ENCODE assay signal across 13 cellular contexts in genomic region chr16:15494231-15494630, GRCh38. TPM values are rescaled to one million over a fixed set of nuclear protein-coding genes. Genes with fewer than 3 reads are reported as not detected.
A peak's percentile ranks its signal among the peaks of the same experiment; 100 is the strongest.
DNase-seq lines count a peak whose midpoint lies in the region; ATAC-seq and TF ChIP-seq lines count a peak whose summit lies in the region.
"Had no signal": no experiment of that assay in that cellular context is flagged by ENCODE, and none has a peak within 500 bp of the region (broad histone marks: within the 10 kb centered on the region; RNA-seq: fewer than 3 reads in every experiment).

No MANE protein-coding gene starts in this region.

- no peak for TF ChIP-seq POLR2A in esophagus squamous epithelium (IDR thresholded peaks at IDR 0.05)

- H3K4me3 ChIP-seq in esophagus squamous epithelium (no peak overlapping the region), smooth muscle cell (no peak overlapping the region)
- H3K4me3 ChIP-seq: cardiac muscle cell, neural progenitor cell had no signal

- no peaks in the 10 kb centered on the region for H3K36me3 Mint-ChIP-seq in activated CD4-positive, alpha-beta T cell treated with anti-CD3 and anti-CD28 coated beads for 36 hours (ENCODE audit: low read depth)
- H3K36me3 Mint-ChIP-seq in activated CD4-positive, alpha-beta T cell treated with anti-CD3 and anti-CD28 coated beads, Interleukin-2, amount 10 ng/mL, durations not matched to agents 7 days and 5 days (ENCODE audit: low read depth), result no peaks in the 10 kb centered on the region

- no peaks in the 10 kb centered on the region for H3K79me2 ChIP-seq in smooth muscle cell (ENCODE audit: low read depth)

- DNase-seq in activated CD4-positive, alpha-beta T cell treated with anti-CD3 and anti-CD28 coated beads for 36 hours, result no peak
- no peak for DNase-seq in activated CD4-positive, alpha-beta T cell treated with anti-CD3 and anti-CD28 coated beads, Interleukin-2, amount 10 ng/mL, durations not matched to agents 7 days and 5 days
- DNase-seq in NCI-H2227 treated with DMSO at 0.1 percent for 48 hours (lab: John Stamatoyannopoulos, UW) (peak; percentile 50), esophagus squamous epithelium (lab: John Stamatoyannopoulos, UW) (no peak), smooth muscle cell (lab: John Stamatoyannopoulos, UW; ENCODE audit: unreplicated experiment) (no peak), NCI-H226 (no peak)
- DNase-seq: DND-41, substantia nigra had no signal

- no peaks in the 10 kb centered on the region for H3K9me3 Mint-ChIP-seq in activated CD4-positive, alpha-beta T cell treated with anti-CD3 and anti-CD28 coated beads for 36 hours (ENCODE audit: low read depth)
- H3K9me3 Mint-ChIP-seq in activated CD4-positive, alpha-beta T cell treated with anti-CD3 and anti-CD28 coated beads, Interleukin-2, amount 10 ng/mL, durations not matched to agents 7 days and 5 days, result no peaks in the 10 kb centered on the region

- H3K4me1 ChIP-seq in esophagus squamous epithelium (peaks cover 3 to 48% (median 17%) of the 10 kb centered on the region in 3 donors), smooth muscle cell (ENCODE audit: low read depth) (no peaks in the 10 kb centered on the region)

- H3K27ac Mint-ChIP-seq in activated CD4-positive, alpha-beta T cell treated with anti-CD3 and anti-CD28 coated beads for 36 hours, result peak overlapping the region; percentile 63
- H3K27ac Mint-ChIP-seq in activated CD4-positive, alpha-beta T cell treated with anti-CD3 and anti-CD28 coated beads, Interleukin-2, amount 10 ng/mL, durations not matched to agents 7 days and 5 days, result no peak overlapping the region
- H3K27ac Mint-ChIP-seq: neural progenitor cell; T-helper 2 cell treated with Interferon-gamma antibody and Interleukin-4, amounts not matched to agents 5 μg/mL and 100 μg/mL, for 36 hours had no signal

- H3K4me1 Mint-ChIP-seq in activated CD4-positive, alpha-beta T cell treated with anti-CD3 and anti-CD28 coated beads for 36 hours, result peaks cover 32% of the 10 kb centered on the region
- H3K4me1 Mint-ChIP-seq in activated CD4-positive, alpha-beta T cell treated with anti-CD3 and anti-CD28 coated beads, Interleukin-2, amount 10 ng/mL, durations not matched to agents 7 days and 5 days, result no peaks in the 10 kb centered on the region

- H3K36me3 ChIP-seq in esophagus squamous epithelium, result no peaks in the 10 kb centered on the region
- H3K36me3 ChIP-seq in smooth muscle cell (ENCODE audit: low read depth), result no peaks in the 10 kb centered on the region
- H3K36me3 ChIP-seq: cardiac muscle cell, neural progenitor cell had no signal

- peak overlapping the region; percentile 11 for H3K9ac ChIP-seq in smooth muscle cell (ENCODE audit: low read depth)
- H3K9ac ChIP-seq: neural progenitor cell had no signal

- TF ChIP-seq CTCF in esophagus squamous epithelium (IDR thresholded peaks at IDR 0.05), result no peak
- no peak for TF ChIP-seq CTCF in smooth muscle cell (IDR thresholded peaks at IDR 0.05; ENCODE audit: borderline replicate concordance, insufficient read depth, poor library complexity, severe bottlenecking)

- CTCF ChIA-PET in activated CD4-positive, alpha-beta T cell treated with anti-CD3 and anti-CD28 coated beads for 36 hours (lab: Charles Lee), result no interaction called here
- CTCF ChIA-PET in activated CD4-positive, alpha-beta T cell treated with anti-CD3 and anti-CD28 coated beads, Interleukin-2, amount 10 ng/mL, durations not matched to agents 7 days and 5 days (lab: Charles Lee), result no interaction called here

- peaks cover 1% of the 10 kb centered on the region for H3F3A ChIP-seq in smooth muscle cell (ENCODE audit: low read depth)

- peak; percentile 60 for ATAC-seq in activated CD4-positive, alpha-beta T cell treated with anti-CD3 and anti-CD28 coated beads for 36 hours
- no peak for ATAC-seq in HG02588 (IDR thresholded peaks at IDR 0.05; ENCODE audit: unreplicated experiment)
- no peak for ATAC-seq in GM18511 (IDR thresholded peaks at IDR 0.05; ENCODE audit: unreplicated experiment)

- H3K4me3 Mint-ChIP-seq in activated CD4-positive, alpha-beta T cell treated with anti-CD3 and anti-CD28 coated beads for 36 hours, result no peak overlapping the region
- no peak overlapping the region for H3K4me3 Mint-ChIP-seq in activated CD4-positive, alpha-beta T cell treated with anti-CD3 and anti-CD28 coated beads, Interleukin-2, amount 10 ng/mL, durations not matched to agents 7 days and 5 days
- H3K4me3 Mint-ChIP-seq: neural progenitor cell; T-helper 2 cell treated with Interferon-gamma antibody and Interleukin-4, amounts not matched to agents 5 μg/mL and 100 μg/mL, for 36 hours had no signal

- peak overlapping the region; percentile 12 for H3K4me2 ChIP-seq in smooth muscle cell
- H3K4me2 ChIP-seq: neural progenitor cell had no signal

- no peaks in the 10 kb centered on the region for H4K20me1 ChIP-seq in smooth muscle cell (ENCODE audit: low read depth)

- no peaks in the 10 kb centered on the region for H3K9me3 ChIP-seq in esophagus squamous epithelium
- no peaks in the 10 kb centered on the region for H3K9me3 ChIP-seq in smooth muscle cell (replicated peaks; ENCODE audit: low read depth)

- no peaks in the 10 kb centered on the region for H3K27me3 Mint-ChIP-seq in activated CD4-positive, alpha-beta T cell treated with anti-CD3 and anti-CD28 coated beads for 36 hours
- H3K27me3 Mint-ChIP-seq in activated CD4-positive, alpha-beta T cell treated with anti-CD3 and anti-CD28 coated beads, Interleukin-2, amount 10 ng/mL, durations not matched to agents 7 days and 5 days, result no peaks in the 10 kb centered on the region

- no peaks in the 10 kb centered on the region for H3K27me3 ChIP-seq in esophagus squamous epithelium
- H3K27me3 ChIP-seq in smooth muscle cell (ENCODE audit: low read depth), result no peaks in the 10 kb centered on the region
- H3K27me3 ChIP-seq: cardiac muscle cell, neural progenitor cell had no signal

- intact Hi-C loops in activated CD4-positive, alpha-beta T cell treated with anti-CD3 and anti-CD28 coated beads for 36 hours (cut with DNase I, micrococcal nuclease), result no loop called here
- intact Hi-C loops in esophagus squamous epithelium (cut with DNase I), result loop anchor here (10.0 kb wide), 1 partner anchor 69 kb away; no protein-coding TSS in a partner anchor

- POLR2A ChIA-PET in activated CD4-positive, alpha-beta T cell treated with anti-CD3 and anti-CD28 coated beads for 36 hours (lab: Charles Lee), result no interaction called here
- POLR2A ChIA-PET in activated CD4-positive, alpha-beta T cell treated with anti-CD3 and anti-CD28 coated beads, Interleukin-2, amount 10 ng/mL, durations not matched to agents 7 days and 5 days (lab: Charles Lee), result no interaction called here

- 58% methylated on average over 4 of the region's 4 CpGs for WGBS in esophagus squamous epithelium, 2 donors
- WGBS in smooth muscle cell (ENCODE audit: low lambda C conversion rate), result 43% methylated on average over 4 of the region's 4 CpGs

- H2AFZ ChIP-seq in smooth muscle cell (ENCODE audit: low read depth), result no peak overlapping the region
- H2AFZ ChIP-seq: neural progenitor cell had no signal

- H3K27ac ChIP-seq in esophagus squamous epithelium, result peak overlapping the region in 3 of 4 donors; percentile 54 to 66 (median 64)
- peak overlapping the region; percentile 60 for H3K27ac ChIP-seq in smooth muscle cell (ENCODE audit: low read depth)
- H3K27ac ChIP-seq: cardiac muscle cell, neural progenitor cell had no signal

RNA-seq across cellular contexts. Expression of gene BMERB1, which starts 59.8 kb away (rescaled TPM):
- total RNA-seq in activated CD4-positive, alpha-beta T cell treated with anti-CD3 and anti-CD28 coated beads for 36 hours, result 10 to 100 TPM; 10.1 to 11.6 TPM
- 1 to 10 TPM; 3.1 to 3.2 TPM for total RNA-seq in activated CD4-positive, alpha-beta T cell treated with anti-CD3 and anti-CD28 coated beads, Interleukin-2, amount 10 ng/mL, durations not matched to agents 7 days and 5 days
- total RNA-seq in esophagus squamous epithelium (10 to 100 TPM in 2 of 4 donors, 1 to 10 TPM in 2; 3.4 to 38.1 (median 14.9) TPM), smooth muscle cell (15.3 and 16.5 TPM in 2 replicates)
- 12.6 and 20.0 TPM in 2 replicates for polyA plus RNA-seq in smooth muscle cell
